ENCODE assay signal across 8 cellular contexts in genomic region chr4:165464813-165465381, GRCh38.
A peak's percentile ranks its signal among the peaks of the same experiment; 100 is the strongest.
DNase-seq lines count a peak whose midpoint lies in the region; ATAC-seq and TF ChIP-seq lines count a peak whose summit lies in the region.

No MANE protein-coding gene starts in this region.

- peaks cover 14% of the 10 kb centered on the region for H3K4me1 Mint-ChIP-seq in HFFc6 (ENCODE audit: low read depth)

- TF ChIP-seq EP300 in gastroesophageal sphincter (IDR thresholded peaks at IDR 0.05), result no peak

- no peaks in the 10 kb centered on the region; the same call in 1 of the 2 replicates for H3K27me3 Mint-ChIP-seq in HFFc6 (ENCODE audit: insufficient read depth)

- no peak overlapping the region for H3K27ac Mint-ChIP-seq in HFFc6

- no peaks in the 10 kb centered on the region for H3K9me3 Mint-ChIP-seq in HFFc6

- H3K4me3 Mint-ChIP-seq in HFFc6, result no peak overlapping the region

- POLR2A ChIA-PET in A673 (lab: Charles Lee; ENCODE audit: low non-redundant PET), result no interaction called here

- no peaks in the 10 kb centered on the region for H3K36me3 ChIP-seq in A673 (ENCODE audit: insufficient read depth, low read length, poor library complexity, severe bottlenecking)
- peaks cover 3% of the 10 kb centered on the region; the same call in 1 of the 2 replicates for H3K36me3 ChIP-seq in WERI-Rb-1
- H3K36me3 ChIP-seq in gastroesophageal sphincter, result peaks cover 0 to 24% of the 10 kb centered on the region in 2 donors

- H3K9me3 ChIP-seq in A673 (ENCODE audit: low read depth, low read length, poor library complexity, severe bottlenecking) (no peaks in the 10 kb centered on the region), WERI-Rb-1 (ENCODE audit: severe bottlenecking) (no peaks in the 10 kb centered on the region), gastroesophageal sphincter (no peaks in the 10 kb centered on the region)

- H3K4me3 ChIP-seq in A673 (ENCODE audit: low read depth, low read length, poor library complexity, severe bottlenecking) (no peak overlapping the region), WERI-Rb-1 (ENCODE audit: low read depth, low read length) (no peak overlapping the region), gastroesophageal sphincter (no peak overlapping the region)

- H3K27me3 ChIP-seq in A673 (replicated peaks; ENCODE audit: insufficient read depth, low read depth, low read length, poor library complexity), result no peaks in the 10 kb centered on the region
- H3K27me3 ChIP-seq in WERI-Rb-1 (ENCODE audit: insufficient read depth, low read depth, severe bottlenecking), result no peaks in the 10 kb centered on the region
- H3K27me3 ChIP-seq in gastroesophageal sphincter, result no peaks in the 10 kb centered on the region

- TF ChIP-seq POLR2A in gastroesophageal sphincter (IDR thresholded peaks at IDR 0.05), result no peak

- intact Hi-C loops in A673 (cut with micrococcal nuclease; ENCODE audit: unreplicated experiment), result loop anchor here (1.0 to 5.0 kb wide), 3 partner anchors 88 to 133 kb away; partner anchors contain the start of gene CPE

- CTCF ChIA-PET in A673 (lab: Charles Lee), result interaction anchor here (0.5 kb wide), 1 partner anchor 389 kb away, joined by 3 read pairs; no protein-coding TSS in a partner anchor

- ATAC-seq in gastroesophageal sphincter, result no peak

- DNase-seq in A673 (ENCODE audit: low spot score) (peak; percentile 60), GM03348 (ENCODE audit: low spot score) (peak; percentile 71), HFFc6 (peak; percentile 30), NCI-H1105 treated with DMSO at 0.1 percent for 48 hours (lab: John Stamatoyannopoulos, UW) (peak; percentile 56), WERI-Rb-1 (no peak), renal cortical epithelial cell (ENCODE audit: low read depth) (peak; percentile 41), ecto neural progenitor cell (ENCODE audit: low spot score) (no peak)

- no TSS peak for BruUV-seq in A673 (replicated peaks; lab: Mats Ljungman, UMichigan)

- no peaks in the 10 kb centered on the region for H3K4me1 ChIP-seq in A673 (ENCODE audit: insufficient read depth, low read length, poor library complexity, severe bottlenecking)
- H3K4me1 ChIP-seq in gastroesophageal sphincter, result peaks cover 0 to 23% (median 0%) of the 10 kb centered on the region in 3 donors

- no peaks in the 10 kb centered on the region for H3K36me3 Mint-ChIP-seq in HFFc6 (ENCODE audit: low read depth)

- H3K27ac ChIP-seq in A673 (ENCODE audit: low read depth, low read length, poor library complexity, severe bottlenecking), result no peak overlapping the region
- H3K27ac ChIP-seq in WERI-Rb-1, result no peak overlapping the region
- no peak overlapping the region for H3K27ac ChIP-seq in gastroesophageal sphincter

- 22 to 24% methylated on average over 9 of the region's 9 CpGs for WGBS in gastroesophageal sphincter (ENCODE audit: low coverage in 1 of 2), 2 donors

- peak; percentile 89 for TF ChIP-seq CTCF in A673 (conservative IDR thresholded peaks at IDR 0.05; ENCODE audit: low read depth, low read length)
- TF ChIP-seq CTCF in HFFc6 (IDR thresholded peaks at IDR 0.05), result peak; percentile 94
- peak; percentile 46 for TF ChIP-seq CTCF in WERI-Rb-1 (IDR thresholded peaks at IDR 0.05; ENCODE audit: low read depth, low read length)
- peak; percentile 77 to 88 (median 80) for TF ChIP-seq CTCF in gastroesophageal sphincter (IDR thresholded peaks at IDR 0.05)

Comparison
In these comparisons a context has a peak if more than half of its experiments do, and no peak if none do; other contexts are left out.
1. DNase-seq: peak in A673 (single experiment), GM03348 (single experiment), HFFc6 (single experiment), NCI-H1105 treated with DMSO at 0.1 percent for 48 hours (single experiment) and renal cortical epithelial cell (single experiment); none in WERI-Rb-1 (single experiment) and ecto neural progenitor cell (single experiment).
2. Peak in every context shown above with its lines, with median percentiles within 50 percentile points of each other: CTCF ChIP-seq.